ENCODE assay signal across 6 cellular contexts in genomic region chr17:22510504-22510903, GRCh38.
"Had no signal": no experiment of that assay in that cellular context is flagged by ENCODE, and none has a peak within 500 bp of the region (broad histone marks: within the 10 kb centered on the region; RNA-seq: fewer than 3 reads in every experiment).

No MANE protein-coding gene starts in this region.

- DNase-seq: H9, HCEC 1CT, IMR-90, KG1 had no signal

- H3K4me3 ChIP-seq: GM23338, K562 had no signal

- H3K4me1 Mint-ChIP-seq: GM23338, H9 had no signal

- H3K4me3 Mint-ChIP-seq: GM23338, H9 had no signal

- ATAC-seq: GM23338, K562 had no signal

- H3K27ac Mint-ChIP-seq: GM23338, H9 had no signal
